Comparison of ENCODE assay signal across 27 cellular contexts in genomic region chr10:125122566-125122965, GRCh38. TPM values are rescaled to one million over a fixed set of nuclear protein-coding genes. Genes with fewer than 3 reads are reported as not detected.
A peak's percentile ranks its signal among the peaks of the same experiment; 100 is the strongest.
DNase-seq lines count a peak whose midpoint lies in the region; ATAC-seq, FAIRE-seq and TF ChIP-seq lines count a peak whose summit lies in the region.
"Had no signal": no experiment of that assay in that cellular context is flagged by ENCODE, and none has a peak within 500 bp of the region (broad histone marks: within the 10 kb centered on the region; RNA-seq: fewer than 3 reads in every experiment).

No MANE protein-coding gene starts in this region.

- no peak overlapping the region for H2BK12ac ChIP-seq in mesenchymal stem cell (ENCODE audit: low read length in 2 of 2)

- CTCF ChIA-PET in HCT116 (lab: Charles Lee): no interaction called here

- FAIRE-seq in RCC 7860 (lab: Jason Lieb, UNC): no peak
- FAIRE-seq: urothelium cell line had no signal

- H2BK5ac ChIP-seq in mesenchymal stem cell (ENCODE audit: low read depth, low read length, poor library complexity, severe bottlenecking): no peak overlapping the region

- TF ChIP-seq CTCF in HCT116 (IDR thresholded peaks at IDR 0.05 in 2 of 3, conservative IDR thresholded peaks at IDR 0.05 in 1 of 3; ENCODE audit: borderline replicate concordance in 1 of 3, insufficient read depth in 1 of 3, low read depth in 2 of 3, low read length in 2 of 3): no peak
- TF ChIP-seq CTCF in brain microvascular endothelial cell (IDR thresholded peaks at IDR 0.05; ENCODE audit: low read depth, low read length, missing control alignments): no peak

- H4K20me1 ChIP-seq in HCT116 (ENCODE audit: insufficient read depth): no peaks in the 10 kb centered on the region

- no peaks in the 10 kb centered on the region for H3K36me3 ChIP-seq in HCT116 (ENCODE audit: control insufficient read depth in 1 of 2, insufficient read depth in 2 of 2, low read length in 2 of 2)
- peaks cover 2% of the 10 kb centered on the region for H3K36me3 ChIP-seq in brain microvascular endothelial cell (replicated peaks)
- H3K36me3 ChIP-seq in mesenchymal stem cell (ENCODE audit: control insufficient read depth in 1 of 2, insufficient read depth in 2 of 2, low read depth in 1 of 2, low read length in 2 of 2): peaks cover 25 to 26% of the 10 kb centered on the region in 2 experiments
- H3K36me3 ChIP-seq in stomach smooth muscle (ENCODE audit: control insufficient read depth in 2 of 2, insufficient read depth in 2 of 2, low read length in 2 of 2): peaks cover 0 to 4% of the 10 kb centered on the region in 2 donors
- H3K36me3 ChIP-seq: cardiac muscle cell, left lung, spleen had no signal

- 97% methylated on average over 8 of the region's 8 CpGs for whole genome bisulfite sequencing in mesenchymal stem cell

- H3K23ac ChIP-seq in mesenchymal stem cell (ENCODE audit: low read length in 2 of 2): no peak overlapping the region

- peak overlapping the region; percentile 77 for H3K4me2 ChIP-seq in HCT116 (ENCODE audit: low read length)
- H3K4me2 ChIP-seq in mesenchymal stem cell (ENCODE audit: low read length, poor library complexity, severe bottlenecking): no peak overlapping the region

- H2BK120ac ChIP-seq in mesenchymal stem cell (ENCODE audit: low read depth, low read length): no peak overlapping the region

- H3K27ac ChIP-seq in HCT116 (ENCODE audit: low read depth, low read length) (peak overlapping the region; percentile 80), brain microvascular endothelial cell (peak overlapping the region; percentile 87), mesenchymal stem cell (ENCODE audit: low read length, poor library complexity, severe bottlenecking) (no peak overlapping the region), stomach smooth muscle (ENCODE audit: low read length) (peak overlapping the region; percentile 87)
- H3K27ac ChIP-seq: cardiac muscle cell had no signal

- no peaks in the 10 kb centered on the region for H3K9me3 ChIP-seq in HCT116 (ENCODE audit: control insufficient read depth in 1 of 2, insufficient read depth in 1 of 2, low read depth in 1 of 2, low read length in 2 of 2)
- H3K9me3 ChIP-seq in mesenchymal stem cell (ENCODE audit: control insufficient read depth, low read length): no peaks in the 10 kb centered on the region
- no peaks in the 10 kb centered on the region for H3K9me3 ChIP-seq in stomach smooth muscle (ENCODE audit: control insufficient read depth in 2 of 2, low read length in 2 of 2)
- H3K9me3 ChIP-seq: left lung, spleen had no signal

- H3K27me3 ChIP-seq in HCT116 (ENCODE audit: insufficient read depth, low read length): no peaks in the 10 kb centered on the region
- no peaks in the 10 kb centered on the region for H3K27me3 ChIP-seq in brain microvascular endothelial cell (replicated peaks)
- no peaks in the 10 kb centered on the region for H3K27me3 ChIP-seq in mesenchymal stem cell (ENCODE audit: control insufficient read depth in 1 of 2, insufficient read depth in 1 of 2, low read length in 2 of 2)
- H3K27me3 ChIP-seq in stomach smooth muscle (ENCODE audit: control insufficient read depth in 1 of 2, insufficient read depth in 2 of 2, low read length in 2 of 2): no peaks in the 10 kb centered on the region
- H3K27me3 ChIP-seq: cardiac muscle cell, left lung, spleen had no signal

- peaks cover 99% of the 10 kb centered on the region for H3K79me2 ChIP-seq in HCT116 (ENCODE audit: insufficient read depth, low read length)

- no peak overlapping the region for H3K4me3 ChIP-seq in HCT116 (replicated peaks in 1 of 2; ENCODE audit: low read depth in 1 of 2, low read length in 2 of 2)
- no peak overlapping the region for H3K4me3 ChIP-seq in brain microvascular endothelial cell (ENCODE audit: low read depth, low read length)
- H3K4me3 ChIP-seq in mesenchymal stem cell (ENCODE audit: insufficient read depth in 1 of 2, low read depth in 1 of 2, low read length in 2 of 2): no peak overlapping the region
- peak overlapping the region in 1 of 2 donors; percentile 15 for H3K4me3 ChIP-seq in stomach smooth muscle (ENCODE audit: low read length in 2 of 2)
- H3K4me3 ChIP-seq: cardiac muscle cell, GM23248, left lung, spleen had no signal

- H3K4ac ChIP-seq in mesenchymal stem cell (ENCODE audit: low read depth in 1 of 2, low read length in 2 of 2): no peak overlapping the region

- in situ Hi-C loops in brain microvascular endothelial cell (cut with HindIII; ENCODE audit: low pct_ligation_motif_present, low sequenced_read_pairs): no loop called here

- H4K91ac ChIP-seq in mesenchymal stem cell (ENCODE audit: low read length): no peak overlapping the region

- H4K8ac ChIP-seq in mesenchymal stem cell (ENCODE audit: low read length): no peak overlapping the region

- peaks cover 14% of the 10 kb centered on the region for H3K79me1 ChIP-seq in mesenchymal stem cell (replicated peaks; ENCODE audit: low read length, poor library complexity, severe bottlenecking)

- H3K9ac ChIP-seq in HCT116 (ENCODE audit: low read length): peak overlapping the region; percentile 66
- H3K9ac ChIP-seq in mesenchymal stem cell (ENCODE audit: low read length): no peak overlapping the region
- H3K9ac ChIP-seq in stomach smooth muscle (ENCODE audit: low read length in 2 of 2): peak overlapping the region in 1 of 2 donors; percentile 6

- no peak for TF ChIP-seq POLR2A in HCT116 (IDR thresholded peaks at IDR 0.05; ENCODE audit: borderline replicate concordance, extremely low read depth, insufficient read depth, insufficient read length)

- DNase-seq in HCT116 (ENCODE audit: low read depth, low spot score) (no peak), brain microvascular endothelial cell (no peak), mesenchymal stem cell (no peak), DMS153 treated with DMSO at 0.1 percent for 48 hours (lab: John Stamatoyannopoulos, UW; ENCODE audit: unreplicated experiment) (no peak), RCC 7860 (ENCODE audit: low spot score) (no peak), NCI-H446 (lab: John Stamatoyannopoulos, UW) (no peak)
- DNase-seq: activated B cell treated with CpG ODN at 0.5 μM for 24 hours; activated CD4-positive, alpha-beta memory T cell treated with anti-CD3 and anti-CD28 coated beads for 36 hours; activated gamma-delta T cell; CD4-positive, alpha-beta T cell; dermis blood vessel endothelial cell; DMS 273 treated with DMSO at 0.1 percent for 48 hours; GM23248; left lung; MM.1S; NCI-H1436; NCI-H2171; NCI-H526 treated with DMSO at 0.1 percent for 48 hours; retina; spleen; stimulated activated CD4-positive, alpha-beta T cell treated with anti-CD3 and anti-CD28 coated beads, Interleukin-4, amount 100 ng/mL, for 1 hour; stimulated activated naive CD4-positive, alpha-beta T cell treated with Interleukin-2 at 50 U/mL for 16 hours; T1000 had no signal

- H2AK5ac ChIP-seq in mesenchymal stem cell (ENCODE audit: low read length, severe bottlenecking): peak overlapping the region; percentile 19

- POLR2A ChIA-PET in HCT116 (lab: Charles Lee): no interaction called here

- RAD21 ChIA-PET in HCT116 (lab: Charles Lee; ENCODE audit: low non-redundant PET in 1 of 2, low total read pairs in 2 of 2, uncharacterized antibody in 2 of 2, unreplicated experiment in 2 of 2): no interaction called here

- H3K4me1 ChIP-seq in HCT116 (ENCODE audit: control insufficient read depth in 1 of 2, insufficient read depth in 2 of 2, low read length in 2 of 2) (peaks cover 66 to 82% of the 10 kb centered on the region in 2 experiments), mesenchymal stem cell (ENCODE audit: control insufficient read depth, insufficient read depth, low read depth, low read length) (peaks cover 26% of the 10 kb centered on the region), stomach smooth muscle (ENCODE audit: control insufficient read depth, insufficient read depth, low read length) (peaks cover 78% of the 10 kb centered on the region)

- H3K14ac ChIP-seq in mesenchymal stem cell (ENCODE audit: low read length in 2 of 2): no peak overlapping the region

- no peak overlapping the region for H3K18ac ChIP-seq in mesenchymal stem cell (ENCODE audit: low read depth in 1 of 2, low read length in 2 of 2)

- intact Hi-C loops in HCT116 (cut with micrococcal nuclease): loop anchor here (5.0 kb wide), 1 partner anchor 60 kb away; no protein-coding TSS in a partner anchor

- BruUV-seq in HCT116 (replicated peaks; lab: Mats Ljungman, UMichigan): no TSS peak

- no peak for TF ChIP-seq RAD21 in HCT116 (IDR thresholded peaks at IDR 0.05; ENCODE audit: low read depth)

- H2BK15ac ChIP-seq in mesenchymal stem cell (ENCODE audit: low read depth, poor library complexity, severe bottlenecking): no peak overlapping the region

- no peaks in the 10 kb centered on the region for H3K9me2 ChIP-seq in HCT116 (ENCODE audit: insufficient read depth)

- ATAC-seq in HCT116: no peak
- ATAC-seq in GM21723 (IDR thresholded peaks at IDR 0.05; ENCODE audit: unreplicated experiment): no peak
- ATAC-seq: left lung had no signal

- no peak overlapping the region for H2AFZ ChIP-seq in HCT116 (ENCODE audit: low read depth, low read length, poor library complexity, severe bottlenecking)
- H2AFZ ChIP-seq in mesenchymal stem cell (ENCODE audit: low read depth, low read length): no peak overlapping the region
- H2AFZ ChIP-seq: GM23248 had no signal

TF ChIP-seq in HCT116, 20 proteins besides CTCF, POLR2A, EP300 and RAD21 (continues in another document):
- TF ChIP-seq, protein P1, sequence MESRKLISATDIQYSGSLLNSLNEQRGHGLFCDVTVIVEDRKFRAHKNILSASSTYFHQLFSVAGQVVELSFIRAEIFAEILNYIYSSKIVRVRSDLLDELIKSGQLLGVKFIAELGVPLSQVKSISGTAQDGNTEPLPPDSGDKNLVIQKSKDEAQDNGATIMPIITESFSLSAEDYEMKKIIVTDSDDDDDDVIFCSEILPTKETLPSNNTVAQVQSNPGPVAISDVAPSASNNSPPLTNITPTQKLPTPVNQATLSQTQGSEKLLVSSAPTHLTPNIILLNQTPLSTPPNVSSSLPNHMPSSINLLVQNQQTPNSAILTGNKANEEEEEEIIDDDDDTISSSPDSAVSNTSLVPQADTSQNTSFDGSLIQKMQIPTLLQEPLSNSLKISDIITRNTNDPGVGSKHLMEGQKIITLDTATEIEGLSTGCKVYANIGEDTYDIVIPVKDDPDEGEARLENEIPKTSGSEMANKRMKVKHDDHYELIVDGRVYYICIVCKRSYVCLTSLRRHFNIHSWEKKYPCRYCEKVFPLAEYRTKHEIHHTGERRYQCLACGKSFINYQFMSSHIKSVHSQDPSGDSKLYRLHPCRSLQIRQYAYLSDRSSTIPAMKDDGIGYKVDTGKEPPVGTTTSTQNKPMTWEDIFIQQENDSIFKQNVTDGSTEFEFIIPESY (IDR thresholded peaks at IDR 0.05; ENCODE audit: extremely low read depth, insufficient replicate concordance, low read length): no peak

RNA-seq across cellular contexts. Expression of gene CTBP2, which starts 37.8 kb away (rescaled TPM):
- total RNA-seq in HCT116 (2021; ENCODE audit: unreplicated experiment): 144 TPM
- polyA plus RNA-seq in HCT116 (2012): 136 and 187 TPM in 2 replicates
- polyA plus RNA-seq in mesenchymal stem cell (2013, experiment 1 of 2): 58.2 TPM
- 55.7 TPM for polyA plus RNA-seq in mesenchymal stem cell (2013, experiment 2 of 2)
